In genomic region chr13:51286135-51287002, GRCh38 we compare ENCODE assay signal across 8 cellular contexts. TPM values are rescaled to one million over a fixed set of nuclear protein-coding genes. Genes with fewer than 3 reads are reported as not detected.
A peak's percentile ranks its signal among the peaks of the same experiment; 100 is the strongest.
DNase-seq lines count a peak whose midpoint lies in the region; ATAC-seq and TF ChIP-seq lines count a peak whose summit lies in the region.

No MANE protein-coding gene starts in this region.

- H3K4me3 ChIP-seq in hepatocyte: no peak overlapping the region
- no peak overlapping the region for H3K4me3 ChIP-seq in gastrocnemius medialis

- ATAC-seq in GM21717 (IDR thresholded peaks at IDR 0.05; ENCODE audit: unreplicated experiment) (peak; percentile 80), gastrocnemius medialis (peak; percentile 54 to 68)

- H3K79me2 ChIP-seq in hepatocyte: no peaks in the 10 kb centered on the region

- H4K20me1 ChIP-seq in hepatocyte (ENCODE audit: insufficient read depth, poor library complexity, severe bottlenecking): no peaks in the 10 kb centered on the region

- no peak overlapping the region for H2AFZ ChIP-seq in hepatocyte

- H3K36me3 ChIP-seq in hepatocyte (replicated peaks; ENCODE audit: insufficient read depth, low read depth): no peaks in the 10 kb centered on the region
- H3K36me3 ChIP-seq in gastrocnemius medialis: no peaks in the 10 kb centered on the region

- in situ Hi-C loops in gastrocnemius medialis (cut with MboI; ENCODE audit: low sequenced_read_pairs in 4 of 4): loop anchor here (10.0 to 25.0 kb wide), 3 partner anchors 142 to 174 kb away; partner anchors contain the start of gene C13orf42 (in 1 of the 4)

- no peaks in the 10 kb centered on the region for H3K9me2 ChIP-seq in hepatocyte (replicated peaks; ENCODE audit: insufficient read depth)

- H3K4me1 ChIP-seq in hepatocyte (ENCODE audit: insufficient read depth): no peaks in the 10 kb centered on the region
- no peaks in the 10 kb centered on the region for H3K4me1 ChIP-seq in gastrocnemius medialis

- H3K27ac ChIP-seq in hepatocyte: no peak overlapping the region
- H3K27ac ChIP-seq in gastrocnemius medialis: no peak overlapping the region

- peak; percentile 92 for TF ChIP-seq CTCF in hepatocyte (IDR thresholded peaks at IDR 0.05; ENCODE audit: poor library complexity)
- peak; percentile 57 to 92 (median 77) for TF ChIP-seq CTCF in gastrocnemius medialis (IDR thresholded peaks at IDR 0.05 in 4 of 5, conservative IDR thresholded peaks at IDR 0.05 in 1 of 5)

- DNase-seq in COR-L47 (lab: John Stamatoyannopoulos, UW): peak; percentile 57
- peak; percentile 37 for DNase-seq in NCI-H1417 treated with DMSO at 0.1 percent for 48 hours (lab: John Stamatoyannopoulos, UW)
- DNase-seq in T-helper 2 cell: peak; percentile 5 to 69 (median 44)
- DNase-seq in anterior cingulate cortex (lab: John Stamatoyannopoulos, UW): peak in 56 of 58 donors; percentile 16 to 89 (median 66)
- DNase-seq in hepatocyte (ENCODE audit: low spot score): peak; percentile 85
- DNase-seq in gastrocnemius medialis: peak; percentile 25 to 47
- DNase-seq in cortex of kidney (lab: John Stamatoyannopoulos, UW): no peak

- TF ChIP-seq POLR2A in gastrocnemius medialis (IDR thresholded peaks at IDR 0.05): no peak

- 41% methylated on average over 13 of the region's 13 CpGs for WGBS in hepatocyte (ENCODE audit: low lambda C conversion rate, missing lambda C conversion rate)

- H3K27me3 ChIP-seq in hepatocyte (no peaks in the 10 kb centered on the region), gastrocnemius medialis (no peaks in the 10 kb centered on the region)

- H3K9me3 ChIP-seq in hepatocyte (ENCODE audit: low read depth) (no peaks in the 10 kb centered on the region), gastrocnemius medialis (no peaks in the 10 kb centered on the region)

- H3K4me2 ChIP-seq in hepatocyte: no peak overlapping the region

- intact Hi-C loops in gastrocnemius medialis (cut with DNase I; ENCODE audit: low total_unique reads): loop anchor here (1.0 kb wide), 2 partner anchors 64 to 161 kb away; partner anchors contain the start of gene FAM124A

RNA-seq across cellular contexts. Expression of gene SERPINE3, which starts 53.1 kb away (rescaled TPM):
- total RNA-seq in hepatocyte: 40.1 and 53.6 TPM in 2 replicates
- 163 and 297 TPM in 2 replicates for polyA plus RNA-seq in hepatocyte
- total RNA-seq in gastrocnemius medialis: not detected

Comparison
In these comparisons a context has a peak if more than half of its experiments do, and no peak if none do; other contexts are left out.
1. RNA of gene SERPINE3, which starts 53.1 kb away (total RNA-seq): 40.1 to 53.6 TPM in hepatocyte; not detected in gastrocnemius medialis; every median in the first group is over 10 times any median in the second.